In genomic region chr12:76666272-76666845, GRCh38 we compare ENCODE assay signal across 20 cellular contexts.
A peak's percentile ranks its signal among the peaks of the same experiment; 100 is the strongest.
DNase-seq lines count a peak whose midpoint lies in the region; ATAC-seq and TF ChIP-seq lines count a peak whose summit lies in the region.
"Had no signal": no experiment of that assay in that cellular context is flagged by ENCODE, and none has a peak within 500 bp of the region (broad histone marks: within the 10 kb centered on the region; RNA-seq: fewer than 3 reads in every experiment).

No MANE protein-coding gene starts in this region.

- H3K9me3 ChIP-seq in HUES6 (ENCODE audit: control insufficient read depth, insufficient read depth, low read depth, low read length): no peaks in the 10 kb centered on the region
- H3K9me3 ChIP-seq in hepatocyte (ENCODE audit: low read depth): no peaks in the 10 kb centered on the region
- H3K9me3 ChIP-seq: breast epithelium, psoas muscle, uterus had no signal

- 52% methylated on average over 6 of the region's 6 CpGs for WGBS in hepatocyte (ENCODE audit: low lambda C conversion rate, missing lambda C conversion rate)

- no peak for TF ChIP-seq CTCF in hepatocyte (IDR thresholded peaks at IDR 0.05; ENCODE audit: poor library complexity)

- ATAC-seq in GM18511 (IDR thresholded peaks at IDR 0.05; ENCODE audit: unreplicated experiment) (no peak), GM21528 (IDR thresholded peaks at IDR 0.05; ENCODE audit: low FRiP score, unreplicated experiment) (no peak), HG02970 (IDR thresholded peaks at IDR 0.05; ENCODE audit: low FRiP score, unreplicated experiment) (no peak)
- ATAC-seq: HCT116, psoas muscle had no signal

- DNase-seq in AG08395 (ENCODE audit: low spot score) (peak; percentile 7), NCI-H2227 (lab: John Stamatoyannopoulos, UW; ENCODE audit: unreplicated experiment) (peak; percentile 61), hepatocyte (ENCODE audit: low spot score) (no peak), NOMO-1 treated with dmso at 0.1 percent for 144 hours (lab: John Stamatoyannopoulos, UW; ENCODE audit: unreplicated experiment) (no peak)
- DNase-seq: activated CD4-positive, alpha-beta T cell treated with anti-CD3 and anti-CD28 coated beads, Interleukin-2, amount 10 ng/mL, durations not matched to agents 24 days and 14 days; activated naive CD4-positive, alpha-beta T cell treated with anti-CD3 and anti-CD28 coated beads, Interleukin-2, amount 10 ng/mL, durations not matched to agents 7 days and 5 days; GDM1; hypothalamus; left ventricle myocardium superior; NCI-H226; psoas muscle; stimulated activated CD4-positive, alpha-beta T cell treated with anti-CD3 and anti-CD28 coated beads, Interleukin-15, amount 100 ng/mL, for 24 hours; uterus had no signal

- no peak overlapping the region for H2AFZ ChIP-seq in hepatocyte

- H3K4me1 ChIP-seq in HUES6 (ENCODE audit: control insufficient read depth, insufficient read depth, low read length) (peaks cover 23% of the 10 kb centered on the region), hepatocyte (ENCODE audit: insufficient read depth) (no peaks in the 10 kb centered on the region)
- H3K4me1 ChIP-seq: breast epithelium, psoas muscle, uterus had no signal

- H3K9ac ChIP-seq in HUES6 (ENCODE audit: low read length): no peak overlapping the region

- no peaks in the 10 kb centered on the region for H3K79me2 ChIP-seq in hepatocyte

- H3K9me2 ChIP-seq in hepatocyte (replicated peaks; ENCODE audit: insufficient read depth): no peaks in the 10 kb centered on the region

- H4K20me1 ChIP-seq in hepatocyte (ENCODE audit: insufficient read depth, poor library complexity, severe bottlenecking): no peaks in the 10 kb centered on the region

- peak overlapping the region; percentile 33 for H3K4me2 ChIP-seq in hepatocyte

- no peaks in the 10 kb centered on the region for H3K27me3 ChIP-seq in HUES6 (ENCODE audit: control insufficient read depth, insufficient read depth, low read length)
- no peaks in the 10 kb centered on the region for H3K27me3 ChIP-seq in hepatocyte
- H3K27me3 ChIP-seq: breast epithelium, uterus had no signal

- H3K36me3 ChIP-seq in HUES6 (ENCODE audit: control insufficient read depth, insufficient read depth, low read length): no peaks in the 10 kb centered on the region
- no peaks in the 10 kb centered on the region for H3K36me3 ChIP-seq in hepatocyte (replicated peaks; ENCODE audit: insufficient read depth, low read depth)
- H3K36me3 ChIP-seq: breast epithelium, uterus had no signal

- H3K4me3 ChIP-seq in HUES6 (ENCODE audit: low read depth, low read length) (peak overlapping the region; percentile 12; the same call in 1 of the 2 replicates), hepatocyte (no peak overlapping the region)
- H3K4me3 ChIP-seq: breast epithelium, psoas muscle, SK-N-MC, uterus had no signal

- H3K27ac ChIP-seq in HUES6 (ENCODE audit: low read depth, low read length): no peak overlapping the region
- H3K27ac ChIP-seq in hepatocyte: no peak overlapping the region
- H3K27ac ChIP-seq: breast epithelium, psoas muscle, SK-N-MC, uterus had no signal

Comparison
In these comparisons a context has a peak if more than half of its experiments do, and no peak if none do; other contexts are left out.
1. DNase-seq: peak in AG08395 (single experiment) and NCI-H2227 (single experiment); none in hepatocyte (single experiment) and NOMO-1 treated with dmso at 0.1 percent for 144 hours (single experiment).